ENCODE assay signal across 8 cellular contexts in the genomic region with DNA sequence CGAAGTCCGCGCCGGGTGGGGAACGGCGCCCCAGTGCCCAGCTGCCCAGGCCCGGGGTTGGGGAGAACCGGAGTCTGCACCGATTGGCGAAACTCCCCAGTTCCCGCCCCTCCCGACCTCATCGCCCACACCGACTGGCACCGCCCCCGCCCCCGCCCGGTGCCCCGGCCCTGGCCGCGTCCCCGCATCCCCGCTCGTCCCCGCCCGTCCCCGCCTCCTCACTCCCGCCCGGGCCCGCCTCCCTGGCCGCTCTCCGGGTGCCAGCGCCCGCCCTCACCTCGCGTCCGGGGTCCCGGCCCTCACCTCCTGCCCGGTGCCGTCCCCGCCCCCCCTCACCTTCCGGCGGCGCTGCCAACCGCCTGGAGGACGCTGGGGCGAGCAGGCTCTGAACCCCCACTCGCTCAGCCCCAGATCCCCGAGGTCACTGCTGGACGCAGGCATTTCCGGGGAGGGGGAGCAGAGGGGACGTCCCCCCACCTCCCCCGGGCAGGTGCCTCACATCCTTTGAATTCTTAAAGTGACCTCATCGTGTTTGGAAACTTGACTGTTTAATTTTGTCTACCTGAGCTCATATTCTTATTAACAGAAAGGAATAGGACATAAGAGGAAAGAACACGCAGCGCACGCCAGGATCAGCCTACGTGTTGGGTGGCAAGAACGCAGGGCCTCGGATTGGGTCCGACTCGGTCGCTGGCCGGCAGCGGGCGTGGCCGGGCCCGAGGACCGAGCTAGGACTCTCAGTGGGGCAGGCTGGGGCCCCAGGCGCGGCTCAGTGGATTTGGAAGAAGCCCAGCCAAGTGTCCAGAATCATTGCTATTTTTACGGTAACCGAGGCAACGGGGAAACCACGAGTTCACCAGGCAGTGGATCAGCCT. TPM values are rescaled to one million over a fixed set of nuclear protein-coding genes. Genes with fewer than 3 reads are reported as not detected.
A peak's percentile ranks its signal among the peaks of the same experiment; 100 is the strongest.
DNase-seq lines count a peak whose midpoint lies in the region; ATAC-seq lines count a peak whose summit lies in the region.

A gene with protein sequence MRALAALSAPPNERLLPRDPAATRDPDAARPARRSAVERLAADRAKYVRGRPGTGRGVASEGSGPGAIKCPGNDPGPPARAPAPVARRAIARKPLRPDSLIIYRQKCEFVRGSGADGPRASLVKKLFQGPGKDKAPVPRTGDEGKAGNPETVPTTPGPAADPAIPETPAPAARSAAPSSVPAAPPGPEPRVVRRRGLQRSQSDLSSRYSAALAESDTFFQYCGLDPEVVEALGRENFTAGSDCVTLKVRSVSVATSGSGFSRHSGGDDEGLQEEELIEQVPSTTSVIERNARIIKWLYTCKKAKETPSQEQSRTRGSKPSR (minus strand): TSS at position 35 of the 875 bp plus-strand sequence. CDS start 120 bp downstream, outside the sequence.

- peak within 1 kb of the TSS; percentile 89 for H3K4me2 ChIP-seq in trophoblast cell (ENCODE audit: low read length)

- H3K27ac ChIP-seq in trophoblast cell (ENCODE audit: low read depth, low read length) (no peak within 1 kb of the TSS), aorta (ENCODE audit: low read depth in 1 of 2, low read length in 2 of 2) (peak within 1 kb of the TSS; percentile 62 to 91)

- no peak within 1 kb of the TSS for H2AK5ac ChIP-seq in trophoblast cell (ENCODE audit: low read length)

- peak in 8 of 14 donors; percentile 16 to 66 (median 32) for DNase-seq in C1 segment of cervical spinal cord (lab: John Stamatoyannopoulos, UW)
- peak; percentile 81 for DNase-seq in NCI-H345 (lab: John Stamatoyannopoulos, UW)
- DNase-seq in activated naive CD4-positive, alpha-beta T cell treated with anti-CD3 and anti-CD28 coated beads for 36 hours = peak; percentile 59
- DNase-seq in left cardiac atrium = peak; percentile 68
- DNase-seq in trophoblast cell = peak in 1 of 2 donors; percentile 28
- DNase-seq in aorta = peak; percentile 85 to 93
- no peak for DNase-seq in AG08395 (ENCODE audit: low spot score)
- no peak for DNase-seq in NCI-H446 (lab: John Stamatoyannopoulos, UW)

- ATAC-seq in left cardiac atrium = peak; percentile 88 to 90
- peak; percentile 89 for ATAC-seq in aorta (ENCODE audit: low FRiP score)

- peak within 1 kb of the TSS; percentile 94 for H2AFZ ChIP-seq in trophoblast cell (ENCODE audit: insufficient read depth, low read length, poor library complexity)

- H3K27me3 Mint-ChIP-seq in activated naive CD4-positive, alpha-beta T cell treated with anti-CD3 and anti-CD28 coated beads for 36 hours (ENCODE audit: low read depth) = peaks cover 34% of the 10 kb centered on the region

- H3K18ac ChIP-seq in trophoblast cell (ENCODE audit: low read length) = peak within 1 kb of the TSS; percentile 63

- no peak within 1 kb of the TSS for H2BK5ac ChIP-seq in trophoblast cell (ENCODE audit: low read depth, low read length, poor library complexity)

- intact Hi-C loops in activated naive CD4-positive, alpha-beta T cell treated with anti-CD3 and anti-CD28 coated beads for 36 hours (cut with micrococcal nuclease) = no loop called here
- intact Hi-C loops in left cardiac atrium (cut with DNase I) (no loop called here), aorta (cut with DNase I) (no loop called here)

- H3K79me1 ChIP-seq in trophoblast cell (ENCODE audit: low read length) = peaks cover 2% of the 10 kb centered on the region

- peaks cover 7 to 10% of the 10 kb centered on the region in 2 experiments for H3K4me1 ChIP-seq in trophoblast cell (ENCODE audit: control insufficient read depth in 1 of 2, insufficient read depth in 2 of 2, low read length in 2 of 2)
- peaks cover 0 to 2% of the 10 kb centered on the region in 2 donors for H3K4me1 ChIP-seq in aorta (ENCODE audit: control insufficient read depth in 1 of 2, insufficient read depth in 2 of 2, low read length in 2 of 2)

- peak within 1 kb of the TSS; percentile 75 for H4K12ac ChIP-seq in trophoblast cell (ENCODE audit: low read depth, low read length)

- H3K27ac Mint-ChIP-seq in activated naive CD4-positive, alpha-beta T cell treated with anti-CD3 and anti-CD28 coated beads for 36 hours = no peak within 1 kb of the TSS

- H3K36me3 Mint-ChIP-seq in activated naive CD4-positive, alpha-beta T cell treated with anti-CD3 and anti-CD28 coated beads for 36 hours (ENCODE audit: low read depth) = no peaks in the 10 kb centered on the region

- peaks cover 18% of the 10 kb centered on the region for H3K27me3 ChIP-seq in trophoblast cell (ENCODE audit: insufficient read depth, low read length)
- no peaks in the 10 kb centered on the region for H3K27me3 ChIP-seq in aorta (ENCODE audit: control insufficient read depth in 1 of 2, insufficient read depth in 2 of 2, low read length in 1 of 2)

- H3K9me3 Mint-ChIP-seq in activated naive CD4-positive, alpha-beta T cell treated with anti-CD3 and anti-CD28 coated beads for 36 hours = no peaks in the 10 kb centered on the region

- no peak within 1 kb of the TSS for H3K4ac ChIP-seq in trophoblast cell (ENCODE audit: low read depth, low read length)

- H3K9me3 ChIP-seq in trophoblast cell (ENCODE audit: insufficient read depth, low read depth, low read length) (peaks cover 2% of the 10 kb centered on the region), aorta (ENCODE audit: control insufficient read depth, low read length) (no peaks in the 10 kb centered on the region)

- H3K36me3 ChIP-seq in trophoblast cell (ENCODE audit: control insufficient read depth in 1 of 2, insufficient read depth in 2 of 2, low read length in 2 of 2) (no peaks in the 10 kb centered on the region), aorta (ENCODE audit: control insufficient read depth in 1 of 2, insufficient read depth in 2 of 2, low read length in 1 of 2) (no peaks in the 10 kb centered on the region)

- peaks cover 3% of the 10 kb centered on the region for H3K79me2 ChIP-seq in trophoblast cell (ENCODE audit: control insufficient read depth, insufficient read depth, low read length, poor library complexity)

- no peak within 1 kb of the TSS for H3K9ac ChIP-seq in trophoblast cell (ENCODE audit: low read length)

- peak within 1 kb of the TSS; percentile 77 for H3K4me3 ChIP-seq in trophoblast cell (ENCODE audit: low read depth, low read length)
- H3K4me3 ChIP-seq in aorta (ENCODE audit: low read length in 2 of 2) = peak within 1 kb of the TSS; percentile 72 to 86

- H3K4me1 Mint-ChIP-seq in activated naive CD4-positive, alpha-beta T cell treated with anti-CD3 and anti-CD28 coated beads for 36 hours (ENCODE audit: low read depth) = peaks cover 9% of the 10 kb centered on the region

- no peak within 1 kb of the TSS for H3K14ac ChIP-seq in trophoblast cell (ENCODE audit: low read length)

- WGBS in trophoblast cell (ENCODE audit: extremely low coverage, insufficient coverage, insufficient read length) = no CpG with 5 or more reads among the region's 75 CpGs
- WGBS in aorta, 2 donors = 1% methylated on average over 43 to 75 of the region's 75 CpGs

- H3K4me3 Mint-ChIP-seq in activated naive CD4-positive, alpha-beta T cell treated with anti-CD3 and anti-CD28 coated beads for 36 hours = peak within 1 kb of the TSS; percentile 70

- H4K8ac ChIP-seq in trophoblast cell (ENCODE audit: low read depth, low read length) = peak within 1 kb of the TSS; percentile 75

- peak within 1 kb of the TSS; percentile 51 for H4K91ac ChIP-seq in trophoblast cell (ENCODE audit: low read depth, low read length)

- H3K23ac ChIP-seq in trophoblast cell (ENCODE audit: low read length) = no peak within 1 kb of the TSS

- no peak within 1 kb of the TSS for H2BK12ac ChIP-seq in trophoblast cell (ENCODE audit: low read length)

- CTCF ChIA-PET in activated naive CD4-positive, alpha-beta T cell treated with anti-CD3 and anti-CD28 coated beads for 36 hours (lab: Charles Lee) = no interaction called here

- peak within 1 kb of the TSS; percentile 64 for H2BK120ac ChIP-seq in trophoblast cell (ENCODE audit: insufficient read depth, low read length, poor library complexity)

RNA-seq across cellular contexts. Expression of the gene that starts here (rescaled TPM):
- under 1 TPM in 1 of 2 experiments, not detected in 1; 0.10 TPM for total RNA-seq in activated naive CD4-positive, alpha-beta T cell treated with anti-CD3 and anti-CD28 coated beads for 36 hours
- total RNA-seq in left cardiac atrium (1 to 10 TPM; 5.3 to 6.2 TPM), aorta (1 to 10 TPM; 3.3 to 3.4 TPM)
- 0.94 and 1.2 TPM in 2 replicates for polyA plus RNA-seq in trophoblast cell (2013)
- 1 to 10 TPM in 1 of 2 donors, under 1 TPM in 1; 1.00 to 4.5 TPM for polyA plus RNA-seq in aorta

Comparison
In these comparisons a context has a peak if more than half of its experiments do, and no peak if none do; other contexts are left out.
1. Peak in DNase-seq in activated naive CD4-positive, alpha-beta T cell treated with anti-CD3 and anti-CD28 coated beads for 36 hours; RNA of the gene not detected or under 1 TPM.
2. DNase-seq: peak in C1 segment of cervical spinal cord (8 of 14), NCI-H345 (single experiment), left cardiac atrium (single experiment) and aorta (2 of 2); none in AG08395 (single experiment) and NCI-H446 (0 of 2).